ENCODE assay signal across 1 cellular context in the genomic region with DNA sequence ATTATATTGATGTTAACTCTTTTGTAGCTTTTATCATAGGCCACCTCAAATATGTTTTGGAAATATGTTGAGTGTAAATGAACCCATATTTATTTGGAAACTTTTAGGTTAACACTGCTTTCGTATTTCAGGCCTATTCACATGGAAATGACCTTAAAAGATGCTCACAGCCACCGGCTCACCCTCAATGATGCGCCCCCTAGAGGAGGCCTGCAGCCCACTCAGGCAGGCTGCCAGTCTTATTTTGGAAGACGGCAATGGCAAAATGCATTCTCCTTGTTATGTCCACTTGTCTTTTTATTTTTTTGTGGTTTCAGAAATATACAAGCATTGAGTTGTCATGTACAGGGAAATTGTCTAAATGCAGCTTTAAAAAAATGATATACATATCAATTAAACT.
TF ChIP-seq lines count a peak whose summit lies in the region.

No MANE protein-coding gene starts in this region.

TF ChIP-seq in K562, 482 proteins besides CTCF, POLR2A, EP300 and RAD21 (continued from another document):
- TF ChIP-seq, protein P1, sequence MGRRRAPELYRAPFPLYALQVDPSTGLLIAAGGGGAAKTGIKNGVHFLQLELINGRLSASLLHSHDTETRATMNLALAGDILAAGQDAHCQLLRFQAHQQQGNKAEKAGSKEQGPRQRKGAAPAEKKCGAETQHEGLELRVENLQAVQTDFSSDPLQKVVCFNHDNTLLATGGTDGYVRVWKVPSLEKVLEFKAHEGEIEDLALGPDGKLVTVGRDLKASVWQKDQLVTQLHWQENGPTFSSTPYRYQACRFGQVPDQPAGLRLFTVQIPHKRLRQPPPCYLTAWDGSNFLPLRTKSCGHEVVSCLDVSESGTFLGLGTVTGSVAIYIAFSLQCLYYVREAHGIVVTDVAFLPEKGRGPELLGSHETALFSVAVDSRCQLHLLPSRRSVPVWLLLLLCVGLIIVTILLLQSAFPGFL (CRISPR knock-in tag; IDR thresholded peaks at IDR 0.05): no peak
- TF ChIP-seq ZNF586 (CRISPR knock-in tag; conservative IDR thresholded peaks at IDR 0.05): no peak
- no peak for TF ChIP-seq FOSL1 (tag; conservative IDR thresholded peaks at IDR 0.05)
- TF ChIP-seq, protein P2, sequence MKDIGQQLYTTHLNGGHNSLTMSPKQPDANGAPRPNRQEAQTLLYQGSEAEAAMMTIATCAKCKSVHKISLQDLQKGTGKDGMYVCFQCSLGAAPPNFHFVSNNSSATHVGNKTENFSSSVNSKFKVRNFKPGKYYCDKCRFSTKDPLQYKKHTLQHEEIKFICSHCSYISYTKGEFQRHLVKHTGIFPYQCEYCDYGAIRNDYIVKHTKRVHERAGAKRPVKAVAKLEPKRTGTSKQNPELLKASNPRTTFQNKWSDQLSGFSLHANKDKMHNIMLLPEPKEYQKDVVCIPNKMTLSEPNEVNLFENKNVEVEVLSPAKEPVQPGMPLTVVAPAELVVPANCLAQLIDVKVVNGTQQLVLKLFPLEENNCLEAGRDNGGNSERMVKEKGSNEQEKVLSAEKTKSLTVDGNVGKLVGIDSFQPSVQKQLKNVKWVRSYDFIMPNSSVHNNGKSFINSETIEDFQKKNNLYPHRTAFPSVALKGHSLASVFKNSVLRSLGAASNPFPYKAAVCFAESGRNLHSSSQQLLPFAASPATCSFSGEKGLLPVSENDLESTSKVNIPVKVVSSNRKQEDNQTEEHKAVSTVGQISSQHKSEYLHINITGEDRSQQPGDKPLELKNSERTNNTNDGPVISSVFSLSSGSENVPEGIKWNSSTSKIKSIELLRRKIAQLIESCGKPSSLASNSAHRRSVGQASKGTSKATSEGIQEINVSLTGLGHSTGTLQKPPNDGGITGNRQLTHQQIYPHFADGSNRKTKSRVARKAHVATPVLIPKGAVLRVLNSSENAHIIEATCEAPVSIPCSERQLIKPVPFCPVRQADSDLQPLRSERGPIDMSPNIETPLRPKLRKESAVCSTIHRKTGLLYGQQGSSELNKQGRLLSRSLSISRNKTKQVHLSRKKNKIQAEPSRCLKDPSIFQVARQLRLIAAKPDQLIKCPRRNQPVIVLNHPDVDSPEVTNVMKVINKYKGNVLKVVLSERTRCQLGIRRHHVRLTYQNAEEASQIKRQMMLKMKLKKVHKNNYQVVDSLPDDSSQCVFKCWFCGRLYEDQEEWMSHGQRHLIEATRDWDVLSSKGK (CRISPR knock-in tag; IDR thresholded peaks at IDR 0.05): no peak
